In genomic region chr5:14872070-14872989, GRCh38 we compare ENCODE assay signal across 1 cellular context.
TF ChIP-seq lines count a peak whose summit lies in the region.

No MANE protein-coding gene starts in this region.

TF ChIP-seq in K562, 482 proteins besides CTCF, POLR2A, EP300 and RAD21 (continued from another document and continues in another):
- TF ChIP-seq MGA (IDR thresholded peaks at IDR 0.05) (no peak), TFAP4 (CRISPR knock-in tag; IDR thresholded peaks at IDR 0.05; ENCODE audit: borderline replicate concordance) (peak; percentile 8; the same call in 1 of the 2 replicates), TGIF2 (CRISPR knock-in tag; IDR thresholded peaks at IDR 0.05) (no peak), SREBF1 (IDR thresholded peaks at IDR 0.05; ENCODE audit: borderline replicate concordance, low read depth, low read length) (no peak), BDP1 (IDR thresholded peaks at IDR 0.05; ENCODE audit: insufficient read depth, insufficient read length) (no peak), MCM2 (IDR thresholded peaks at IDR 0.05; ENCODE audit: low read depth) (no peak), FOXJ3 (CRISPR knock-in tag; IDR thresholded peaks at IDR 0.05) (no peak), MYC (IDR thresholded peaks at IDR 0.05; ENCODE audit: low read depth, low read length) (no peak), MYC (CRISPR knock-in tag; IDR thresholded peaks at IDR 0.05; ENCODE audit: borderline replicate concordance, low read depth) (no peak), NEUROD1 (IDR thresholded peaks at IDR 0.05; ENCODE audit: borderline replicate concordance, low read depth, low read length, partially characterized antibody) (no peak), ZNF184 (CRISPR knock-in tag; IDR thresholded peaks at IDR 0.05) (no peak), ZNF507 (tag; conservative IDR thresholded peaks at IDR 0.05) (no peak), NCOA2 (IDR thresholded peaks at IDR 0.05; ENCODE audit: partially characterized antibody in 2 of 2) (no peak), TRIM24 (IDR thresholded peaks at IDR 0.05) (no peak), ARID4B (CRISPR knock-in tag; IDR thresholded peaks at IDR 0.05) (0 out of 2 replicates have a peak, but pooled peaks have one; percentile 9), ZNF274 (IDR thresholded peaks at IDR 0.05; ENCODE audit: borderline replicate concordance, low read depth, low read length) (no peak), C11orf30 (IDR thresholded peaks at IDR 0.05; ENCODE audit: low read depth) (no peak), SPI1 (IDR thresholded peaks at IDR 0.05; ENCODE audit: borderline replicate concordance, low read depth, low read length) (no peak), TFE3 (CRISPR knock-in tag; IDR thresholded peaks at IDR 0.05) (no peak), CBX8 (IDR thresholded peaks at IDR 0.05; ENCODE audit: borderline replicate concordance, extremely low read depth, low read depth, low read length, poor library complexity, severe bottlenecking) (peak; percentile 15), ID3 (CRISPR knock-in tag; IDR thresholded peaks at IDR 0.05) (no peak), ID3 (tag; IDR thresholded peaks at IDR 0.05) (no peak), BCLAF1 (IDR thresholded peaks at IDR 0.05; ENCODE audit: borderline replicate concordance in 1 of 2, control insufficient read depth in 1 of 2, low read depth in 2 of 2, low read length in 1 of 2) (no peak), KLF6 (CRISPR knock-in tag; IDR thresholded peaks at IDR 0.05; ENCODE audit: borderline replicate concordance) (no peak), E2F6 (IDR thresholded peaks at IDR 0.05; ENCODE audit: borderline replicate concordance in 1 of 2, extremely low read depth in 1 of 2, insufficient read depth in 1 of 2, insufficient read length in 1 of 2, low read depth in 1 of 2, low read length in 1 of 2, poor library complexity in 1 of 2, severe bottlenecking in 1 of 2) (peak in 1 of 2 experiments; percentile 30), ZNF24 (IDR thresholded peaks at IDR 0.05) (no peak), SLC30A9 (CRISPR knock-in tag; IDR thresholded peaks at IDR 0.05) (no peak), GATAD2A (IDR thresholded peaks at IDR 0.05) (no peak), SMARCA5 (IDR thresholded peaks at IDR 0.05) (no peak), TOE1 (IDR thresholded peaks at IDR 0.05; ENCODE audit: borderline replicate concordance) (no peak), TOE1 (CRISPR knock-in tag; IDR thresholded peaks at IDR 0.05; ENCODE audit: borderline replicate concordance, low read depth) (no peak), ZNF232 (CRISPR knock-in tag; IDR thresholded peaks at IDR 0.05) (no peak), ATF7 (IDR thresholded peaks at IDR 0.05) (no peak), NFIC (IDR thresholded peaks at IDR 0.05) (no peak)
